2 cellular contexts compared by ENCODE assay signal in the genomic region with DNA sequence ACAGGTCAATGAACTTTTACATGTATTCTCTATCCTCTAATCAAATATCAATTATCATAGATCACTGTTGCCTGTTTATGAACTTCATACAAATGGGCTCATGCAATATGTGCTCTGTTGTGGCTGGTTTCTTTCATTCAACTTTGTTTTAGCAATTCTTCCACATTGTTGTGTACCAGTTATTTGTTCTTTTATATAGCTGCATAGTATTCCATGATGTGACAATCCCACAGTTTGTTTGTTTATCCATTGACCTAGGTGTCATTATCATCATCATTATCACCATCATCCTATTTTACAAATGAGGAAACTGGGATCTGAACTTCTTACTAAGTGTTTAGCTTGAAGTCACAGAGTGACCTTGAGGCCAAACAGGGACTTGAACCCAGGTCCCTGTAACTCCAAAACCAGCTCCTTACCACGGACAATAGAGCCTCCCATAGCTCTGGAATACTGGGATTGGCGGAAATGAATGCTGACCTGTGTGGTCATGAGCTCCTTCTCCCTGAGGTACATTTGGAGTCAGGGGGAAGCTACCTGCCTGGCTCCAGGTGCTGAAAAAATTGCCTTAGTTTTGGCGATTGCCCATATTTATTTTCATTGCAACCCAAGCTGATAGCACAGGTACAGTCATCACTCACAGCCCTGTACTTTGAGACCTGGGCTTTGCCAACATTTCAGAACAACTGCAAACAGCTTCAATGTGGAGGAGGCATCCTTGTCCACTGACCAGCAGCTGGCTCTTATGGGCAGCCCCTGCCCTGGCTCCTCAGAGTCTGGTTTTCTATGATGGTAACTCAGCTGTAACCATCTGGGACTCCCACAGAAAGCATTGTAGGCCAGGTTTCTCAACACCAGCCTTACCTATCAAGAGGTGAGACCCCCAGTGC.
TF ChIP-seq lines count a peak whose summit lies in the region.

No MANE protein-coding gene starts in this region.

TF ChIP-seq in endothelial cell of umbilical vein, 7 proteins besides CTCF, POLR2A, EP300 and RAD21 (continued from another document):
- TF ChIP-seq JUN (IDR thresholded peaks at IDR 0.05; ENCODE audit: borderline replicate concordance, insufficient read depth, insufficient read length, low read depth) (no peak), FOS (IDR thresholded peaks at IDR 0.05; ENCODE audit: borderline replicate concordance, insufficient read depth, low read length) (no peak), GATA2 (IDR thresholded peaks at IDR 0.05; ENCODE audit: insufficient read depth, insufficient read length, low read depth, low read length) (no peak), MYC (IDR thresholded peaks at IDR 0.05; ENCODE audit: low read depth, low read length) (no peak)
- TF ChIP-seq, protein P1, sequence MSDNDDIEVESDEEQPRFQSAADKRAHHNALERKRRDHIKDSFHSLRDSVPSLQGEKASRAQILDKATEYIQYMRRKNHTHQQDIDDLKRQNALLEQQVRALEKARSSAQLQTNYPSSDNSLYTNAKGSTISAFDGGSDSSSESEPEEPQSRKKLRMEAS (IDR thresholded peaks at IDR 0.05; ENCODE audit: insufficient read depth, insufficient read length): no peak

TF ChIP-seq in WTC11, 78 proteins besides CTCF, POLR2A, EP300 and RAD21:
- TF ChIP-seq, protein P2, sequence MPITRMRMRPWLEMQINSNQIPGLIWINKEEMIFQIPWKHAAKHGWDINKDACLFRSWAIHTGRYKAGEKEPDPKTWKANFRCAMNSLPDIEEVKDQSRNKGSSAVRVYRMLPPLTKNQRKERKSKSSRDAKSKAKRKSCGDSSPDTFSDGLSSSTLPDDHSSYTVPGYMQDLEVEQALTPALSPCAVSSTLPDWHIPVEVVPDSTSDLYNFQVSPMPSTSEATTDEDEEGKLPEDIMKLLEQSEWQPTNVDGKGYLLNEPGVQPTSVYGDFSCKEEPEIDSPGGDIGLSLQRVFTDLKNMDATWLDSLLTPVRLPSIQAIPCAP (CRISPR knock-in tag; IDR thresholded peaks at IDR 0.05): no peak
- TF ChIP-seq, protein P3, sequence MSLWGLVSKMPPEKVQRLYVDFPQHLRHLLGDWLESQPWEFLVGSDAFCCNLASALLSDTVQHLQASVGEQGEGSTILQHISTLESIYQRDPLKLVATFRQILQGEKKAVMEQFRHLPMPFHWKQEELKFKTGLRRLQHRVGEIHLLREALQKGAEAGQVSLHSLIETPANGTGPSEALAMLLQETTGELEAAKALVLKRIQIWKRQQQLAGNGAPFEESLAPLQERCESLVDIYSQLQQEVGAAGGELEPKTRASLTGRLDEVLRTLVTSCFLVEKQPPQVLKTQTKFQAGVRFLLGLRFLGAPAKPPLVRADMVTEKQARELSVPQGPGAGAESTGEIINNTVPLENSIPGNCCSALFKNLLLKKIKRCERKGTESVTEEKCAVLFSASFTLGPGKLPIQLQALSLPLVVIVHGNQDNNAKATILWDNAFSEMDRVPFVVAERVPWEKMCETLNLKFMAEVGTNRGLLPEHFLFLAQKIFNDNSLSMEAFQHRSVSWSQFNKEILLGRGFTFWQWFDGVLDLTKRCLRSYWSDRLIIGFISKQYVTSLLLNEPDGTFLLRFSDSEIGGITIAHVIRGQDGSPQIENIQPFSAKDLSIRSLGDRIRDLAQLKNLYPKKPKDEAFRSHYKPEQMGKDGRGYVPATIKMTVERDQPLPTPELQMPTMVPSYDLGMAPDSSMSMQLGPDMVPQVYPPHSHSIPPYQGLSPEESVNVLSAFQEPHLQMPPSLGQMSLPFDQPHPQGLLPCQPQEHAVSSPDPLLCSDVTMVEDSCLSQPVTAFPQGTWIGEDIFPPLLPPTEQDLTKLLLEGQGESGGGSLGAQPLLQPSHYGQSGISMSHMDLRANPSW (CRISPR knock-in tag; conservative IDR thresholded peaks at IDR 0.05; ENCODE audit: low read depth): no peak
- TF ChIP-seq IRF2 (CRISPR knock-in tag; IDR thresholded peaks at IDR 0.05; ENCODE audit: borderline replicate concordance, low read depth) (no peak), CBFB (CRISPR knock-in tag; IDR thresholded peaks at IDR 0.05; ENCODE audit: low read depth) (no peak), NR3C1 (CRISPR knock-in tag; conservative IDR thresholded peaks at IDR 0.05; ENCODE audit: low read depth) (no peak), NFE2L1 (CRISPR knock-in tag; IDR thresholded peaks at IDR 0.05) (no peak), SOX15 (CRISPR knock-in tag; IDR thresholded peaks at IDR 0.05) (no peak)
- TF ChIP-seq, protein P4, sequence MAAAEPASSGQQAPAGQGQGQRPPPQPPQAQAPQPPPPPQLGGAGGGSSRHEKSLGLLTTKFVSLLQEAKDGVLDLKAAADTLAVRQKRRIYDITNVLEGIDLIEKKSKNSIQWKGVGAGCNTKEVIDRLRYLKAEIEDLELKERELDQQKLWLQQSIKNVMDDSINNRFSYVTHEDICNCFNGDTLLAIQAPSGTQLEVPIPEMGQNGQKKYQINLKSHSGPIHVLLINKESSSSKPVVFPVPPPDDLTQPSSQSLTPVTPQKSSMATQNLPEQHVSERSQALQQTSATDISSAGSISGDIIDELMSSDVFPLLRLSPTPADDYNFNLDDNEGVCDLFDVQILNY (CRISPR knock-in tag; IDR thresholded peaks at IDR 0.05): no peak
- TF ChIP-seq, protein P5, sequence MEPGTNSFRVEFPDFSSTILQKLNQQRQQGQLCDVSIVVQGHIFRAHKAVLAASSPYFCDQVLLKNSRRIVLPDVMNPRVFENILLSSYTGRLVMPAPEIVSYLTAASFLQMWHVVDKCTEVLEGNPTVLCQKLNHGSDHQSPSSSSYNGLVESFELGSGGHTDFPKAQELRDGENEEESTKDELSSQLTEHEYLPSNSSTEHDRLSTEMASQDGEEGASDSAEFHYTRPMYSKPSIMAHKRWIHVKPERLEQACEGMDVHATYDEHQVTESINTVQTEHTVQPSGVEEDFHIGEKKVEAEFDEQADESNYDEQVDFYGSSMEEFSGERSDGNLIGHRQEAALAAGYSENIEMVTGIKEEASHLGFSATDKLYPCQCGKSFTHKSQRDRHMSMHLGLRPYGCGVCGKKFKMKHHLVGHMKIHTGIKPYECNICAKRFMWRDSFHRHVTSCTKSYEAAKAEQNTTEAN (CRISPR knock-in tag; IDR thresholded peaks at IDR 0.05): no peak
